1 cellular context compared by ENCODE assay signal in genomic region chr20:20207291-20207690, GRCh38.
TF ChIP-seq lines count a peak whose summit lies in the region.

No MANE protein-coding gene starts in this region.

TF ChIP-seq in GM23338, 12 proteins besides CTCF, POLR2A, EP300 and RAD21 (continued from another document):
- TF ChIP-seq, protein P1, sequence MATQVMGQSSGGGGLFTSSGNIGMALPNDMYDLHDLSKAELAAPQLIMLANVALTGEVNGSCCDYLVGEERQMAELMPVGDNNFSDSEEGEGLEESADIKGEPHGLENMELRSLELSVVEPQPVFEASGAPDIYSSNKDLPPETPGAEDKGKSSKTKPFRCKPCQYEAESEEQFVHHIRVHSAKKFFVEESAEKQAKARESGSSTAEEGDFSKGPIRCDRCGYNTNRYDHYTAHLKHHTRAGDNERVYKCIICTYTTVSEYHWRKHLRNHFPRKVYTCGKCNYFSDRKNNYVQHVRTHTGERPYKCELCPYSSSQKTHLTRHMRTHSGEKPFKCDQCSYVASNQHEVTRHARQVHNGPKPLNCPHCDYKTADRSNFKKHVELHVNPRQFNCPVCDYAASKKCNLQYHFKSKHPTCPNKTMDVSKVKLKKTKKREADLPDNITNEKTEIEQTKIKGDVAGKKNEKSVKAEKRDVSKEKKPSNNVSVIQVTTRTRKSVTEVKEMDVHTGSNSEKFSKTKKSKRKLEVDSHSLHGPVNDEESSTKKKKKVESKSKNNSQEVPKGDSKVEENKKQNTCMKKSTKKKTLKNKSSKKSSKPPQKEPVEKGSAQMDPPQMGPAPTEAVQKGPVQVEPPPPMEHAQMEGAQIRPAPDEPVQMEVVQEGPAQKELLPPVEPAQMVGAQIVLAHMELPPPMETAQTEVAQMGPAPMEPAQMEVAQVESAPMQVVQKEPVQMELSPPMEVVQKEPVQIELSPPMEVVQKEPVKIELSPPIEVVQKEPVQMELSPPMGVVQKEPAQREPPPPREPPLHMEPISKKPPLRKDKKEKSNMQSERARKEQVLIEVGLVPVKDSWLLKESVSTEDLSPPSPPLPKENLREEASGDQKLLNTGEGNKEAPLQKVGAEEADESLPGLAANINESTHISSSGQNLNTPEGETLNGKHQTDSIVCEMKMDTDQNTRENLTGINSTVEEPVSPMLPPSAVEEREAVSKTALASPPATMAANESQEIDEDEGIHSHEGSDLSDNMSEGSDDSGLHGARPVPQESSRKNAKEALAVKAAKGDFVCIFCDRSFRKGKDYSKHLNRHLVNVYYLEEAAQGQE (IDR thresholded peaks at IDR 0.05; ENCODE audit: unreplicated experiment) = no peak
- TF ChIP-seq ZNF114 (CRISPR knock-in tag; IDR thresholded peaks at IDR 0.05) = no peak
